ENCODE assay signal across 1 cellular context in the genomic region with DNA sequence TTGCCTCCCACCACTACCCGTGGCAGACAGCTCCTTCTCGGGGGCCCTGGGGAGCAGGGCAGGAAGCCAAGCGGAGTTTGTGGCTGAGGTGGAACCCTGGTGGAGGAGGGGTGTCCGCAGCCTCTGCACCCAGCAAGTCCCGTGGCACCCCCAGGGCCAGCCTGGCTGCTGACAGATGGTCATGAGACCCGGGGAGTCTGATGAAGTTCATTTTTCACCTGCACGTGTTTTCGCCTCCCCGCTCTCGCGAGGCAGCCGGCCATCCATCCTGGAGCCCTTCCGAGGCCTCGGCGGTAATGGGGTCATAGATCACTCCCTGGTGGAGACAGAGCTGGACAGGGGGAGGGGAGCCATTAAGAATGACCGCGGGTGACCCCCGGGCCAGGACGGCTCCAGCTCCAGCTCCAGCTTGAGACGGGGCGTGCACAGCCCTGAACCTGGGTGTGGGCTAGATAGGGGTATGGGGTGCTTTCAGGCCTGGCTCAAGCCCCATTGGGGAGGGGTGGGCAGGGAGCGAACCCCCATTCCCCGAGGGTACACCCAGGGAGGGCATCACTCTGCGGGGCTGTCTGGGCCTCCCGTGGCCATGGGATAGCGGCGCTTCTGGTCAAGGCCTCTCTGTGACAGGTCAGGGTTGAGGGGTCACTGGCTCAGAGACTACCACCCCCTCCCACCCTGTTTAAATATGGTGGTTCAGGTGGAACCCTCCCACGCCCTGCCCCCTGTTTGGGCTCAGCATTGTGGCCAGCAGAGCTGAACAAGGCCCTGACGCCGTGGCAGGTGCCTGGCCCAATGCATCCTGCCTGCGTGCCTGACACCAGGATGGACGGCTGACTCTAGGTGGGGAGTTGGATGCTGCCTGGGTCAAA.
TF ChIP-seq lines count a peak whose summit lies in the region.

No MANE protein-coding gene starts in this region.

TF ChIP-seq in HepG2, 621 proteins besides CTCF, POLR2A, EP300 and RAD21 (continued from another document):
- TF ChIP-seq, protein P1, sequence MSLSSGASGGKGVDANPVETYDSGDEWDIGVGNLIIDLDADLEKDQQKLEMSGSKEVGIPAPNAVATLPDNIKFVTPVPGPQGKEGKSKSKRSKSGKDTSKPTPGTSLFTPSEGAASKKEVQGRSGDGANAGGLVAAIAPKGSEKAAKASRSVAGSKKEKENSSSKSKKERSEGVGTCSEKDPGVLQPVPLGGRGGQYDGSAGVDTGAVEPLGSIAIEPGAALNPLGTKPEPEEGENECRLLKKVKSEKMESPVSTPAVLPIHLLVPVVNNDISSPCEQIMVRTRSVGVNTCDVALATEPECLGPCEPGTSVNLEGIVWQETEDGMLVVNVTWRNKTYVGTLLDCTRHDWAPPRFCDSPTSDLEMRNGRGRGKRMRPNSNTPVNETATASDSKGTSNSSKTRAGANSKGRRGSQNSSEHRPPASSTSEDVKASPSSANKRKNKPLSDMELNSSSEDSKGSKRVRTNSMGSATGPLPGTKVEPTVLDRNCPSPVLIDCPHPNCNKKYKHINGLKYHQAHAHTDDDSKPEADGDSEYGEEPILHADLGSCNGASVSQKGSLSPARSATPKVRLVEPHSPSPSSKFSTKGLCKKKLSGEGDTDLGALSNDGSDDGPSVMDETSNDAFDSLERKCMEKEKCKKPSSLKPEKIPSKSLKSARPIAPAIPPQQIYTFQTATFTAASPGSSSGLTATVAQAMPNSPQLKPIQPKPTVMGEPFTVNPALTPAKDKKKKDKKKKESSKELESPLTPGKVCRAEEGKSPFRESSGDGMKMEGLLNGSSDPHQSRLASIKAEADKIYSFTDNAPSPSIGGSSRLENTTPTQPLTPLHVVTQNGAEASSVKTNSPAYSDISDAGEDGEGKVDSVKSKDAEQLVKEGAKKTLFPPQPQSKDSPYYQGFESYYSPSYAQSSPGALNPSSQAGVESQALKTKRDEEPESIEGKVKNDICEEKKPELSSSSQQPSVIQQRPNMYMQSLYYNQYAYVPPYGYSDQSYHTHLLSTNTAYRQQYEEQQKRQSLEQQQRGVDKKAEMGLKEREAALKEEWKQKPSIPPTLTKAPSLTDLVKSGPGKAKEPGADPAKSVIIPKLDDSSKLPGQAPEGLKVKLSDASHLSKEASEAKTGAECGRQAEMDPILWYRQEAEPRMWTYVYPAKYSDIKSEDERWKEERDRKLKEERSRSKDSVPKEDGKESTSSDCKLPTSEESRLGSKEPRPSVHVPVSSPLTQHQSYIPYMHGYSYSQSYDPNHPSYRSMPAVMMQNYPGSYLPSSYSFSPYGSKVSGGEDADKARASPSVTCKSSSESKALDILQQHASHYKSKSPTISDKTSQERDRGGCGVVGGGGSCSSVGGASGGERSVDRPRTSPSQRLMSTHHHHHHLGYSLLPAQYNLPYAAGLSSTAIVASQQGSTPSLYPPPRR (CRISPR knock-in tag; IDR thresholded peaks at IDR 0.05; ENCODE audit: borderline replicate concordance), result no peak
- TF ChIP-seq, protein P2, sequence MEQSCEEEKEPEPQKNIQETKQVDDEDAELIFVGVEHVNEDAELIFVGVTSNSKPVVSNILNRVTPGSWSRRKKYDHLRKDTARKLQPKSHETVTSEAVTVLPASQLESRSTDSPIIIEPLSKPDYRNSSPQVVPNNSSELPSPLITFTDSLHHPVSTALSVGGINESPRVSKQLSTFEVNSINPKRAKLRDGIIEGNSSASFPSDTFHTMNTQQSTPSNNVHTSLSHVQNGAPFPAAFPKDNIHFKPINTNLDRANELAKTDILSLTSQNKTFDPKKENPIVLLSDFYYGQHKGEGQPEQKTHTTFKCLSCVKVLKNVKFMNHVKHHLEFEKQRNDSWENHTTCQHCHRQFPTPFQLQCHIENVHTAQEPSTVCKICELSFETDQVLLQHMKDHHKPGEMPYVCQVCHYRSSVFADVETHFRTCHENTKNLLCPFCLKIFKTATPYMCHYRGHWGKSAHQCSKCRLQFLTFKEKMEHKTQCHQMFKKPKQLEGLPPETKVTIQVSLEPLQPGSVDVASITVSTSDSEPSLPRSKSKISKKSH (CRISPR knock-in tag; IDR thresholded peaks at IDR 0.05; ENCODE audit: borderline replicate concordance), result no peak
- no peak for TF ChIP-seq NFIB (CRISPR knock-in tag; IDR thresholded peaks at IDR 0.05; ENCODE audit: borderline replicate concordance)
- TF ChIP-seq, protein P3, sequence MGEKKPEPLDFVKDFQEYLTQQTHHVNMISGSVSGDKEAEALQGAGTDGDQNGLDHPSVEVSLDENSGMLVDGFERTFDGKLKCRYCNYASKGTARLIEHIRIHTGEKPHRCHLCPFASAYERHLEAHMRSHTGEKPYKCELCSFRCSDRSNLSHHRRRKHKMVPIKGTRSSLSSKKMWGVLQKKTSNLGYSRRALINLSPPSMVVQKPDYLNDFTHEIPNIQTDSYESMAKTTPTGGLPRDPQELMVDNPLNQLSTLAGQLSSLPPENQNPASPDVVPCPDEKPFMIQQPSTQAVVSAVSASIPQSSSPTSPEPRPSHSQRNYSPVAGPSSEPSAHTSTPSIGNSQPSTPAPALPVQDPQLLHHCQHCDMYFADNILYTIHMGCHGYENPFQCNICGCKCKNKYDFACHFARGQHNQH (CRISPR knock-in tag; IDR thresholded peaks at IDR 0.05), result no peak
- TF ChIP-seq, protein P4, sequence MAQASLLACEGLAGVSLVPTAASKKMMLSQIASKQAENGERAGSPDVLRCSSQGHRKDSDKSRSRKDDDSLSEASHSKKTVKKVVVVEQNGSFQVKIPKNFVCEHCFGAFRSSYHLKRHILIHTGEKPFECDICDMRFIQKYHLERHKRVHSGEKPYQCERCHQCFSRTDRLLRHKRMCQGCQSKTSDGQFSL (CRISPR knock-in tag; IDR thresholded peaks at IDR 0.05), result no peak
- TF ChIP-seq JUN (CRISPR knock-in tag; IDR thresholded peaks at IDR 0.05), result no peak
